ENCODE assay signal across 26 cellular contexts in genomic region chr13:85728831-85729230, GRCh38.
"Had no signal": no experiment of that assay in that cellular context is flagged by ENCODE, and none has a peak within 500 bp of the region (broad histone marks: within the 10 kb centered on the region; RNA-seq: fewer than 3 reads in every experiment).

No MANE protein-coding gene starts in this region.

- H3K27ac Mint-ChIP-seq: activated naive CD4-positive, alpha-beta T cell treated with anti-CD3 and anti-CD28 coated beads, Interleukin-2, amount 50 U/mL, for 72 hours; activated T-cell treated with anti-CD3 and anti-CD28 coated beads, Interleukin-2, amount 50 U/mL, for 72 hours; immature natural killer cell; naive thymus-derived CD4-positive, alpha-beta T cell; neural progenitor cell; stimulated activated naive CD8-positive, alpha-beta T cell treated with anti-CD3 and anti-CD28 coated beads, Interleukin-15, amount 100 ng/mL, for 72 hours had no signal

- H3K4me3 Mint-ChIP-seq: activated T-cell treated with anti-CD3 and anti-CD28 coated beads, Interleukin-2, amount 50 U/mL, for 72 hours; immature natural killer cell; naive thymus-derived CD4-positive, alpha-beta T cell; neural progenitor cell; stimulated activated naive CD8-positive, alpha-beta T cell treated with anti-CD3 and anti-CD28 coated beads, Interleukin-15, amount 100 ng/mL, for 72 hours had no signal

- H3K36me3 Mint-ChIP-seq: activated naive CD4-positive, alpha-beta T cell treated with anti-CD3 and anti-CD28 coated beads, Interleukin-2, amount 50 U/mL, for 72 hours; immature natural killer cell; naive thymus-derived CD4-positive, alpha-beta T cell; neural progenitor cell had no signal

- H3K9me3 ChIP-seq: psoas muscle, suprapubic skin, transverse colon, uterus had no signal

- H3K4me1 ChIP-seq: esophagus squamous epithelium, gastroesophageal sphincter, heart right ventricle, neural progenitor cell, psoas muscle, suprapubic skin, uterus had no signal

- H3K36me3 ChIP-seq: cardiac muscle cell, esophagus squamous epithelium, gastroesophageal sphincter, heart right ventricle, neural progenitor cell, suprapubic skin, transverse colon, uterus had no signal

- H3K9me3 Mint-ChIP-seq: naive thymus-derived CD4-positive, alpha-beta T cell; neural progenitor cell had no signal

- H3K4me1 Mint-ChIP-seq: immature natural killer cell; naive thymus-derived CD4-positive, alpha-beta T cell; neural progenitor cell; stimulated activated naive CD8-positive, alpha-beta T cell treated with anti-CD3 and anti-CD28 coated beads, Interleukin-15, amount 100 ng/mL, for 72 hours had no signal

- H3K27me3 Mint-ChIP-seq: naive thymus-derived CD4-positive, alpha-beta T cell; stimulated activated naive CD8-positive, alpha-beta T cell treated with anti-CD3 and anti-CD28 coated beads, Interleukin-15, amount 100 ng/mL, for 72 hours had no signal

- H3K27me3 ChIP-seq: cardiac muscle cell, esophagus squamous epithelium, gastroesophageal sphincter, heart right ventricle, neural progenitor cell, suprapubic skin, transverse colon, uterus had no signal

- ATAC-seq: activated CD4-positive, CD25-positive, alpha-beta regulatory T cell treated with anti-CD3 and anti-CD28 coated beads, Interleukin-2, amount 50 U/mL, for 24 hours; activated naive CD4-positive, alpha-beta T cell treated with anti-CD3 and anti-CD28 coated beads, Interleukin-2, amount 50 U/mL, for 72 hours; activated T-cell treated with anti-CD3 and anti-CD28 coated beads, Interleukin-2, amount 50 U/mL, for 72 hours; gastroesophageal sphincter; heart right ventricle; naive thymus-derived CD4-positive, alpha-beta T cell; psoas muscle; right cardiac atrium; stimulated activated naive CD8-positive, alpha-beta T cell treated with anti-CD3 and anti-CD28 coated beads, Interleukin-15, amount 100 ng/mL, for 72 hours had no signal

- DNase-seq: activated CD4-positive, alpha-beta T cell treated with anti-CD3 and anti-CD28 coated beads, Interleukin-2, amount 50 U/mL, for 1 hour; activated CD8-positive, alpha-beta memory T cell treated with anti-CD3 and anti-CD28 coated beads for 24 hours; activated CD8-positive, alpha-beta memory T cell treated with anti-CD3 and anti-CD28 coated beads, Interleukin-2, amount 50 U/mL, for 48 hours; activated effector memory CD4-positive, alpha-beta T cell treated with anti-CD3 and anti-CD28 coated beads, Interleukin-2, amount 50 U/mL, for 16 hours; activated T-cell treated with anti-CD3 and anti-CD28 coated beads, Interleukin-2, amount 50 U/mL, for 72 hours; dermis blood vessel endothelial cell; effector memory CD4-positive, alpha-beta T cell; esophagus squamous epithelium; heart right ventricle; immature natural killer cell; mesendoderm; naive thymus-derived CD4-positive, alpha-beta T cell; psoas muscle; right cardiac atrium; stimulated activated CD4-positive, alpha-beta T cell treated with anti-CD3 and anti-CD28 coated beads, Interleukin-15, amount 100 ng/mL, for 24 hours; stimulated activated CD4-positive, alpha-beta T cell treated with anti-CD3 and anti-CD28 coated beads, Interleukin-2, amount 100 ng/mL, for 48 hours; stimulated activated naive CD8-positive, alpha-beta T cell treated with anti-CD3 and anti-CD28 coated beads, Interleukin-15, amount 100 ng/mL, for 72 hours; T1000; transverse colon; uterus had no signal

- H3K4me3 ChIP-seq: cardiac muscle cell, esophagus squamous epithelium, gastroesophageal sphincter, heart right ventricle, neural progenitor cell, psoas muscle, suprapubic skin, transverse colon, uterus had no signal

- H3K27ac ChIP-seq: cardiac muscle cell, esophagus squamous epithelium, gastroesophageal sphincter, heart right ventricle, neural progenitor cell, psoas muscle, suprapubic skin, transverse colon, uterus had no signal
